In the genomic region with DNA sequence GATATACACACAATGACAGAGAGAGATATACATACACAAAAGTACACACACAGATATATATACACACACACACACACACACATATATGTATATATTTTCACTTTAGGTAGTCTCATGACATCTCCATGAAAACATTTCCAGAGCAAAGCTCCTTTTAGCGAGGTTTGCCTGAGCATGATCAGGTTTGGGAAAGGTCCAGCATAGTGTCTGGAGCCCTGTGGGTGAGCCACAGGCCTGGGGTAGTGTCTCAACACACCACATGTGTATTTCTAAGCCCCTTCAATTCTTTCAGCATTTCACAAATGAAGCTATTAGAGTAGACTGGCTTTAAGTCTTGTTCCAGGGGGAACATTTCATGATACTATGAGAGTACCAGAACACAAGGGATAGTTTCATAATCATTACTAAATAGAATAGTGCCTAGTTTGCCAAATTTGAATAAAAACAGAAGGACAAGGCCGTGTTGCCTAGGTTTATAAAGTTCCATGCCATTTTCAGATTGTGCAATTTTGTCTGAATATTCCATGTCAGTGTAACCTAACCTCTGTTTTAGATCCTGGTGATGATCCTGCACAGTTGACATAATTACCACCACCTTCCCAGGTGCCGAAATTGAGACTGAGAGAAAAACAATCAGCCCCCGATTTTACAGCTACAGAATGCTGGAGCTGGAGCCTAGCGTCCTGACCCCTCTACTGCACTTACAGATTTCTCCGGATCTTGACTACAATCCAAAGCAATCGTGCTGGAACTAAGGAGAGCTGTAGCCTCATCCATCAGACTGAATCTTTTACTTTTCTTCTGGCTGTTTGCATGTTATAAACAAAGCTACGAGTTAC, we compare ENCODE assay signal across 21 cellular contexts.
A peak's percentile ranks its signal among the peaks of the same experiment; 100 is the strongest.
DNase-seq lines count a peak whose midpoint lies in the region; ATAC-seq, FAIRE-seq and TF ChIP-seq lines count a peak whose summit lies in the region.
"Had no signal": no experiment of that assay in that cellular context is flagged by ENCODE, and none has a peak within 500 bp of the region (broad histone marks: within the 10 kb centered on the region; RNA-seq: fewer than 3 reads in every experiment).

No MANE protein-coding gene starts in this region.

- H3K27ac Mint-ChIP-seq in nephron = peak overlapping the region in 2 of 3 experiments; percentile 0 to 50
- no peak overlapping the region for H3K27ac Mint-ChIP-seq in activated naive CD8-positive, alpha-beta T cell treated with anti-CD3 and anti-CD28 coated beads for 36 hours

- no peak overlapping the region for H3K4me3 Mint-ChIP-seq in nephron
- no peak overlapping the region for H3K4me3 Mint-ChIP-seq in activated naive CD8-positive, alpha-beta T cell treated with anti-CD3 and anti-CD28 coated beads for 36 hours

- no peaks in the 10 kb centered on the region for H3K36me3 ChIP-seq in esophagus muscularis mucosa
- H3K36me3 ChIP-seq in sigmoid colon = no peaks in the 10 kb centered on the region
- no peaks in the 10 kb centered on the region for H3K36me3 ChIP-seq in small intestine (ENCODE audit: control insufficient read depth in 2 of 2, insufficient read depth in 2 of 2, low read length in 2 of 2)

- H3K9me3 Mint-ChIP-seq in nephron = no peaks in the 10 kb centered on the region
- H3K9me3 Mint-ChIP-seq in activated naive CD8-positive, alpha-beta T cell treated with anti-CD3 and anti-CD28 coated beads for 36 hours = peaks cover 3% of the 10 kb centered on the region

- DNase-seq in NCI-H82 (lab: John Stamatoyannopoulos, UW) (peak; percentile 14), NCI-H82 treated with DMSO at 0.1 percent for 48 hours (lab: John Stamatoyannopoulos, UW; ENCODE audit: unreplicated experiment) (no peak), esophagus muscularis mucosa (ENCODE audit: extremely low spot score) (peak; percentile 77), sciatic nerve (ENCODE audit: low spot score) (no peak), sigmoid colon (no peak), small intestine (no peak)
- DNase-seq in activated naive CD8-positive, alpha-beta T cell treated with anti-CD3 and anti-CD28 coated beads for 36 hours = no peak
- DNase-seq: ACHN, NCI-H1092 treated with DMSO at 0.1 percent for 48 hours, NCI-H1436, NCI-H187, NCI-H2081 treated with DMSO at 0.1 percent for 48 hours, NCI-H2171, NCI-H524 treated with DMSO at 0.1 percent for 48 hours, RPMI8226, SHP77 treated with DMSO at 0.1 percent for 48 hours had no signal

- TF ChIP-seq CTCF in esophagus muscularis mucosa (IDR thresholded peaks at IDR 0.05) (no peak), nephron (IDR thresholded peaks at IDR 0.05; ENCODE audit: unreplicated experiment in 3 of 3) (no peak), sigmoid colon (IDR thresholded peaks at IDR 0.05) (no peak)

- no peak for FAIRE-seq in small intestine (lab: Jason Lieb, UNC)
- FAIRE-seq: GM19239 had no signal

- TF ChIP-seq POLR2A in esophagus muscularis mucosa (IDR thresholded peaks at IDR 0.05; ENCODE audit: low read depth) (no peak), sigmoid colon (IDR thresholded peaks at IDR 0.05) (no peak)

- H3K9me3 ChIP-seq in esophagus muscularis mucosa = no peaks in the 10 kb centered on the region
- H3K9me3 ChIP-seq in sigmoid colon = no peaks in the 10 kb centered on the region
- H3K9me3 ChIP-seq in small intestine (ENCODE audit: control insufficient read depth, low read depth) = no peaks in the 10 kb centered on the region

- H3K4me1 ChIP-seq in esophagus muscularis mucosa = peaks cover 0 to 13% (median 0%) of the 10 kb centered on the region in 4 donors
- peaks cover 0 to 6% (median 0%) of the 10 kb centered on the region in 4 donors for H3K4me1 ChIP-seq in sigmoid colon
- no peaks in the 10 kb centered on the region for H3K4me1 ChIP-seq in small intestine (ENCODE audit: control insufficient read depth in 2 of 2, insufficient read depth in 1 of 2, low read depth in 1 of 2, low read length in 1 of 2)

- H3K27ac ChIP-seq in esophagus muscularis mucosa (replicated peaks in 1 of 4) (no peak overlapping the region), sigmoid colon (no peak overlapping the region), small intestine (ENCODE audit: low read depth in 1 of 2, low read length in 1 of 2) (no peak overlapping the region)
- H3K27ac ChIP-seq: 22Rv1, HL-60 had no signal

- H3K4me1 Mint-ChIP-seq in nephron = peaks cover 44% of the 10 kb centered on the region
- H3K4me1 Mint-ChIP-seq in activated naive CD8-positive, alpha-beta T cell treated with anti-CD3 and anti-CD28 coated beads for 36 hours = no peaks in the 10 kb centered on the region

- no peaks in the 10 kb centered on the region for H3K36me3 Mint-ChIP-seq in nephron (ENCODE audit: low read depth)
- no peaks in the 10 kb centered on the region for H3K36me3 Mint-ChIP-seq in activated naive CD8-positive, alpha-beta T cell treated with anti-CD3 and anti-CD28 coated beads for 36 hours

- peak; percentile 82 for ATAC-seq in sciatic nerve
- ATAC-seq: HCT116 had no signal

- H3K27me3 Mint-ChIP-seq in nephron (ENCODE audit: low read depth) = peaks cover 14% of the 10 kb centered on the region
- no peaks in the 10 kb centered on the region for H3K27me3 Mint-ChIP-seq in activated naive CD8-positive, alpha-beta T cell treated with anti-CD3 and anti-CD28 coated beads for 36 hours

- TF ChIP-seq EP300 in esophagus muscularis mucosa (IDR thresholded peaks at IDR 0.05) (no peak), sigmoid colon (IDR thresholded peaks at IDR 0.05) (no peak)

- H3K27me3 ChIP-seq in esophagus muscularis mucosa (peaks cover 0 to 2% (median 0%) of the 10 kb centered on the region in 4 donors), sigmoid colon (no peaks in the 10 kb centered on the region), small intestine (ENCODE audit: control insufficient read depth in 2 of 2, insufficient read depth in 2 of 2, low read length in 2 of 2) (no peaks in the 10 kb centered on the region)

- WGBS in esophagus muscularis mucosa = 45% methylated on average over 8 of the region's 8 CpGs
- WGBS in sigmoid colon, 2 donors = 72 to 74% methylated on average over 8 of the region's 8 CpGs
- WGBS in small intestine, 3 donors = 58 to 73% (median 71%) methylated on average over 8 of the region's 8 CpGs

- H3K4me3 ChIP-seq in esophagus muscularis mucosa = no peak overlapping the region
- no peak overlapping the region for H3K4me3 ChIP-seq in sigmoid colon
- H3K4me3 ChIP-seq in small intestine (ENCODE audit: low read depth in 1 of 2, low read length in 2 of 2) = no peak overlapping the region

- intact Hi-C loops in esophagus muscularis mucosa (cut with DNase I) = no loop called here
- intact Hi-C loops in sciatic nerve (cut with DNase I) = no loop called here
- intact Hi-C loops in sigmoid colon (cut with DNase I) = no loop called here

Comparison
In these comparisons a context has a peak if more than half of its experiments do, and no peak if none do; other contexts are left out.
1. DNase-seq: peak in NCI-H82 (single experiment) and esophagus muscularis mucosa (single experiment); none in NCI-H82 treated with DMSO at 0.1 percent for 48 hours (single experiment), sciatic nerve (single experiment), sigmoid colon (single experiment), small intestine (single experiment) and activated naive CD8-positive, alpha-beta T cell treated with anti-CD3 and anti-CD28 coated beads for 36 hours (single experiment).